ENCODE assay signal across 9 cellular contexts in genomic region chr1:21781971-21782867, GRCh38. TPM values are rescaled to one million over a fixed set of nuclear protein-coding genes. Genes with fewer than 3 reads are reported as not detected.
DNase-seq lines count a peak whose midpoint lies in the region; ATAC-seq and TF ChIP-seq lines count a peak whose summit lies in the region.
"Had no signal": no experiment of that assay in that cellular context is flagged by ENCODE, and none has a peak within 500 bp of the region (broad histone marks: within the 10 kb centered on the region; RNA-seq: fewer than 3 reads in every experiment).

No MANE protein-coding gene starts in this region.

- H3K36me3 ChIP-seq in osteoblast (ENCODE audit: insufficient read depth, low read length) = no peaks in the 10 kb centered on the region
- no peaks in the 10 kb centered on the region for H3K36me3 ChIP-seq in upper lobe of left lung

- intact Hi-C loops in Right ventricle myocardium inferior (cut with DNase I) = no loop called here

- TF ChIP-seq POLR2A in upper lobe of left lung (IDR thresholded peaks at IDR 0.05) = no peak

- WGBS in upper lobe of left lung, 2 donors = 1% methylated on average over 30 to 36 of the region's 52 CpGs

- H3K9me3 Mint-ChIP-seq in activated naive CD4-positive, alpha-beta T cell treated with anti-CD3 and anti-CD28 coated beads, Interleukin-2, amount 50 U/mL, for 24 hours = no peaks in the 10 kb centered on the region

- peaks cover 19% of the 10 kb centered on the region for H4K20me1 ChIP-seq in osteoblast (ENCODE audit: insufficient read depth, low read length)

- DNase-seq in D341Med (ENCODE audit: low spot score) (peak; percentile 57), GM20000 (ENCODE audit: low spot score) (peak; percentile 60), HT-29 (ENCODE audit: low spot score) (peak; percentile 73), RPMI8226 (peak; percentile 70), Right ventricle myocardium inferior (ENCODE audit: missing footprints) (no peak), osteoblast (ENCODE audit: insufficient read length, low spot score, missing footprints) (peak; percentile 78), upper lobe of left lung (peak in 1 of 2 donors; percentile 77)

- ATAC-seq in Right ventricle myocardium inferior (peak; percentile 25), upper lobe of left lung (ENCODE audit: low FRiP score in 2 of 2) (peak; percentile 41 to 55)

- H2AFZ ChIP-seq in osteoblast (ENCODE audit: low read length) = peak overlapping the region; percentile 91

- H3K27ac ChIP-seq in osteoblast (ENCODE audit: low read depth, low read length) = peak overlapping the region; percentile 99
- peak overlapping the region; percentile 98 to 100 (median 99) for H3K27ac ChIP-seq in upper lobe of left lung

- peaks cover 38% of the 10 kb centered on the region for H3K4me1 Mint-ChIP-seq in activated naive CD4-positive, alpha-beta T cell treated with anti-CD3 and anti-CD28 coated beads, Interleukin-2, amount 50 U/mL, for 24 hours

- H3K27me3 Mint-ChIP-seq in activated naive CD4-positive, alpha-beta T cell treated with anti-CD3 and anti-CD28 coated beads, Interleukin-2, amount 50 U/mL, for 24 hours = no peaks in the 10 kb centered on the region

- H3K4me2 ChIP-seq in osteoblast (ENCODE audit: insufficient read depth, low read length) = peak overlapping the region; percentile 96

- no peak for TF ChIP-seq EP300 in upper lobe of left lung (IDR thresholded peaks at IDR 0.05)

- TF ChIP-seq CTCF in GM20000 (IDR thresholded peaks at IDR 0.05; ENCODE audit: extremely low read depth, missing control alignments) (no peak), osteoblast (IDR thresholded peaks at IDR 0.05; ENCODE audit: extremely low read depth, low read depth, low read length) (peak; percentile 48), upper lobe of left lung (IDR thresholded peaks at IDR 0.05) (peak in 1 of 6 experiments; percentile 18)

- H3K4me1 ChIP-seq in osteoblast (ENCODE audit: insufficient read depth, low read length) = peaks cover 19% of the 10 kb centered on the region
- peaks cover 16 to 45% (median 25%) of the 10 kb centered on the region in 4 donors for H3K4me1 ChIP-seq in upper lobe of left lung

- H3K9me3 ChIP-seq in osteoblast (ENCODE audit: low read depth, low read length) (no peaks in the 10 kb centered on the region), upper lobe of left lung (no peaks in the 10 kb centered on the region)

- peaks cover 55% of the 10 kb centered on the region for H3K79me2 ChIP-seq in osteoblast (ENCODE audit: insufficient read depth, low read length)

- peak overlapping the region; percentile 100 for H3K27ac Mint-ChIP-seq in activated naive CD4-positive, alpha-beta T cell treated with anti-CD3 and anti-CD28 coated beads, Interleukin-2, amount 50 U/mL, for 24 hours

- no peaks in the 10 kb centered on the region for H3K27me3 ChIP-seq in osteoblast (ENCODE audit: insufficient read depth, low read length)
- no peaks in the 10 kb centered on the region for H3K27me3 ChIP-seq in upper lobe of left lung

- H3K4me3 Mint-ChIP-seq in activated naive CD4-positive, alpha-beta T cell treated with anti-CD3 and anti-CD28 coated beads, Interleukin-2, amount 50 U/mL, for 24 hours = peak overlapping the region; percentile 92

- H3K36me3 Mint-ChIP-seq in activated naive CD4-positive, alpha-beta T cell treated with anti-CD3 and anti-CD28 coated beads, Interleukin-2, amount 50 U/mL, for 24 hours = peaks cover 4% of the 10 kb centered on the region

- H3K4me3 ChIP-seq in osteoblast (ENCODE audit: insufficient read depth, low read length) = peak overlapping the region; percentile 77
- peak overlapping the region; percentile 59 to 97 (median 78) for H3K4me3 ChIP-seq in upper lobe of left lung

RNA-seq across cellular contexts. Expression of gene USP48, which starts 0.7 kb away (rescaled TPM):
- total RNA-seq in HT-29 (2014; rRNA removed; shearing (Covaris generic)) = 19.4 and 19.5 TPM in 2 replicates
- total RNA-seq in Right ventricle myocardium inferior (42.7 TPM), osteoblast (50.1 and 52.5 TPM in 2 replicates), upper lobe of left lung (100 to 1,000 TPM in 1 of 6 donors, 10 to 100 TPM in 5; 39.1 to 173 (median 53.4) TPM)

RNA-seq across cellular contexts. Expression of gene LDLRAD2, which starts 29.8 kb away (rescaled TPM):
- total RNA-seq in HT-29 (2014; rRNA removed; shearing (Covaris generic)) = 0.16 and 0.56 TPM in 2 replicates
- total RNA-seq in Right ventricle myocardium inferior = not detected
- total RNA-seq in osteoblast = not detected in 2 replicates
- total RNA-seq in upper lobe of left lung = under 1 TPM in 3 of 6 donors, not detected in 3; 0.24 to 0.59 (median 0.34) TPM
- total RNA-seq: glomerular endothelial cell had no signal
